Comparison of ENCODE assay signal across 23 cellular contexts in genomic region chr2:231193216-231193615, GRCh38.
"Had no signal": no experiment of that assay in that cellular context is flagged by ENCODE, and none has a peak within 500 bp of the region (broad histone marks: within the 10 kb centered on the region; RNA-seq: fewer than 3 reads in every experiment).

No MANE protein-coding gene starts in this region.

- H3K4me3 ChIP-seq: colonic mucosa, gastrocnemius medialis, heart left ventricle, lung had no signal

- DNase-seq: activated CD4-positive, alpha-beta T cell treated with anti-CD3 and anti-CD28 coated beads, Interleukin-2, amount 50 U/mL, for 1 hour; activated CD4-positive, CD25-positive, alpha-beta regulatory T cell treated with anti-CD3 and anti-CD28 coated beads, Interleukin-2, amount 50 U/mL, for 72 hours; activated CD8-positive, alpha-beta memory T cell treated with anti-CD3 and anti-CD28 coated beads for 24 hours; activated CD8-positive, alpha-beta memory T cell treated with anti-CD3 and anti-CD28 coated beads, Interleukin-2, amount 50 U/mL, for 48 hours; activated effector memory CD4-positive, alpha-beta T cell treated with Interleukin-2 at 50 U/mL for 16 hours; activated naive CD4-positive, alpha-beta T cell treated with anti-CD3 and anti-CD28 coated beads, Interleukin-2, amount 10 ng/mL, durations not matched to agents 7 days and 5 days; activated naive CD8-positive, alpha-beta T cell treated with anti-CD3 and anti-CD28 coated beads, Interleukin-2, amount 50 U/mL, for 24 hours; activated T-cell treated with anti-CD3 and anti-CD28 coated beads, Interleukin-2, amount 50 U/mL, for 48 hours; aorta; brain microvascular endothelial cell; central memory CD4-positive, alpha-beta T cell; colonic mucosa; gastrocnemius medialis; heart left ventricle; kidney; naive B cell; stimulated activated CD8-positive, alpha-beta memory T cell treated with anti-CD3 and anti-CD28 coated beads, Interleukin-4, amount 100 ng/mL, for 48 hours; stimulated activated naive CD4-positive, alpha-beta T cell; T-helper 17 cell; trophoblast cell had no signal

- H3K27me3 ChIP-seq: brain microvascular endothelial cell, gastrocnemius medialis had no signal

- ATAC-seq: activated naive CD8-positive, alpha-beta T cell treated with anti-CD3 and anti-CD28 coated beads, Interleukin-2, amount 50 U/mL, for 24 hours; gastrocnemius medialis; T-helper 17 cell had no signal

- H3K36me3 Mint-ChIP-seq: activated naive CD4-positive, alpha-beta T cell treated with anti-CD3 and anti-CD28 coated beads, Interleukin-2, amount 10 ng/mL, durations not matched to agents 7 days and 5 days; naive B cell had no signal

- H3K27ac ChIP-seq: brain microvascular endothelial cell, colonic mucosa, gastrocnemius medialis, neutrophil, VCaP had no signal

- H3K36me3 ChIP-seq: brain microvascular endothelial cell, colonic mucosa, gastrocnemius medialis, heart left ventricle, neutrophil had no signal

- H3K9me3 ChIP-seq: colonic mucosa, gastrocnemius medialis, heart left ventricle, neutrophil had no signal

- H3K4me1 ChIP-seq: colonic mucosa had no signal

- H3K4me3 Mint-ChIP-seq: activated naive CD4-positive, alpha-beta T cell treated with anti-CD3 and anti-CD28 coated beads, Interleukin-2, amount 10 ng/mL, durations not matched to agents 7 days and 5 days; activated naive CD8-positive, alpha-beta T cell treated with anti-CD3 and anti-CD28 coated beads, Interleukin-2, amount 50 U/mL, for 24 hours; naive B cell; T-helper 17 cell had no signal

- FAIRE-seq: kidney had no signal

- H3K9me3 Mint-ChIP-seq: activated naive CD4-positive, alpha-beta T cell treated with anti-CD3 and anti-CD28 coated beads, Interleukin-2, amount 10 ng/mL, durations not matched to agents 7 days and 5 days; activated naive CD8-positive, alpha-beta T cell treated with anti-CD3 and anti-CD28 coated beads, Interleukin-2, amount 50 U/mL, for 24 hours had no signal

- H3K27ac Mint-ChIP-seq: activated naive CD4-positive, alpha-beta T cell treated with anti-CD3 and anti-CD28 coated beads, Interleukin-2, amount 10 ng/mL, durations not matched to agents 7 days and 5 days; activated naive CD8-positive, alpha-beta T cell treated with anti-CD3 and anti-CD28 coated beads, Interleukin-2, amount 50 U/mL, for 24 hours; T-helper 17 cell had no signal
